In genomic region chr19:40719414-40719894, GRCh38 we compare ENCODE assay signal across 9 cellular contexts. TPM values are rescaled to one million over a fixed set of nuclear protein-coding genes. Genes with fewer than 3 reads are reported as not detected.
A peak's percentile ranks its signal among the peaks of the same experiment; 100 is the strongest.
DNase-seq lines count a peak whose midpoint lies in the region; ATAC-seq, FAIRE-seq and TF ChIP-seq lines count a peak whose summit lies in the region.
"Had no signal": no experiment of that assay in that cellular context is flagged by ENCODE, and none has a peak within 500 bp of the region (broad histone marks: within the 10 kb centered on the region; RNA-seq: fewer than 3 reads in every experiment).

No MANE protein-coding gene starts in this region.

- ATAC-seq in activated CD4-positive, alpha-beta T cell treated with anti-CD3 and anti-CD28 coated beads for 36 hours: no peak
- ATAC-seq in lower lobe of right lung (no peak), GM18502 (IDR thresholded peaks at IDR 0.05; ENCODE audit: poor library complexity, unreplicated experiment) (no peak)

- peak overlapping the region; percentile 93 for H3K4me3 Mint-ChIP-seq in activated CD4-positive, alpha-beta T cell treated with anti-CD3 and anti-CD28 coated beads for 36 hours

- H3K36me3 ChIP-seq in ascending aorta (peaks cover 7 to 13% of the 10 kb centered on the region in 2 donors), lower lobe of right lung (peaks cover 14% of the 10 kb centered on the region), thymus (ENCODE audit: control insufficient read depth, insufficient read depth) (peaks cover 4% of the 10 kb centered on the region)

- peak overlapping the region; percentile 72 to 100 for H3K4me3 ChIP-seq in ascending aorta
- peak overlapping the region; percentile 90 for H3K4me3 ChIP-seq in lower lobe of right lung
- peak overlapping the region; percentile 91 for H3K4me3 ChIP-seq in thymus (ENCODE audit: low read length)

- peak; percentile 17 for DNase-seq in activated CD4-positive, alpha-beta T cell treated with anti-CD3 and anti-CD28 coated beads for 36 hours
- DNase-seq in activated CD4-positive, alpha-beta T cell treated with anti-CD3 and anti-CD28 coated beads, Interleukin-2, amount 50 U/mL, for 48 hours: no peak
- no peak for DNase-seq in ascending aorta (ENCODE audit: low spot score in 2 of 2)
- peak; percentile 61 for DNase-seq in lower lobe of right lung
- no peak for DNase-seq in hepatic stellate cell (ENCODE audit: low spot score)
- no peak for DNase-seq in GM19239 (ENCODE audit: insufficient read length, low spot score)
- DNase-seq: COR-L47 had no signal

- H3K36me3 Mint-ChIP-seq in activated CD4-positive, alpha-beta T cell treated with anti-CD3 and anti-CD28 coated beads for 36 hours (ENCODE audit: low read depth): peaks cover 22% of the 10 kb centered on the region

- peaks cover 7 to 47% of the 10 kb centered on the region in 2 donors for H3K4me1 ChIP-seq in ascending aorta
- peaks cover 70% of the 10 kb centered on the region for H3K4me1 ChIP-seq in lower lobe of right lung
- H3K4me1 ChIP-seq in thymus (ENCODE audit: control insufficient read depth, insufficient read depth, low read length): peaks cover 39% of the 10 kb centered on the region

- H3K9me3 ChIP-seq in ascending aorta (no peaks in the 10 kb centered on the region), lower lobe of right lung (no peaks in the 10 kb centered on the region), thymus (ENCODE audit: control insufficient read depth) (no peaks in the 10 kb centered on the region)

- H3K27me3 ChIP-seq in ascending aorta: no peaks in the 10 kb centered on the region
- no peaks in the 10 kb centered on the region for H3K27me3 ChIP-seq in lower lobe of right lung (ENCODE audit: low read depth)
- H3K27me3 ChIP-seq in thymus (ENCODE audit: control insufficient read depth, insufficient read depth): no peaks in the 10 kb centered on the region

- POLR2A ChIA-PET in activated CD4-positive, alpha-beta T cell treated with anti-CD3 and anti-CD28 coated beads for 36 hours (lab: Charles Lee): no interaction called here

- H3K4me1 Mint-ChIP-seq in activated CD4-positive, alpha-beta T cell treated with anti-CD3 and anti-CD28 coated beads for 36 hours: peaks cover 62% of the 10 kb centered on the region

- intact Hi-C loops in activated CD4-positive, alpha-beta T cell treated with anti-CD3 and anti-CD28 coated beads for 36 hours (cut with DNase I, micrococcal nuclease): loop anchor here in 1 of 2 experiments (5.0 to 10.0 kb wide), 5 partner anchors 255 to 1327 kb away; partner anchors contain the start of genes BLVRB, MED29, PAF1 and SERTAD1
- intact Hi-C loops in ascending aorta (cut with DNase I) (loop anchor here (5.0 to 10.0 kb wide), 3 partner anchors 297 to 1315 kb away; partner anchors contain the start of genes HNRNPUL1 and ZFP36), lower lobe of right lung (cut with DNase I) (no loop called here)

- H3K27me3 Mint-ChIP-seq in activated CD4-positive, alpha-beta T cell treated with anti-CD3 and anti-CD28 coated beads for 36 hours: no peaks in the 10 kb centered on the region

- H3K27ac ChIP-seq in ascending aorta: peak overlapping the region; percentile 97 to 99
- peak overlapping the region; percentile 99 for H3K27ac ChIP-seq in lower lobe of right lung
- H3K27ac ChIP-seq in thymus (ENCODE audit: low read depth): peak overlapping the region; percentile 64

- no peaks in the 10 kb centered on the region for H3K9me3 Mint-ChIP-seq in activated CD4-positive, alpha-beta T cell treated with anti-CD3 and anti-CD28 coated beads for 36 hours (ENCODE audit: low read depth)

- CTCF ChIA-PET in activated CD4-positive, alpha-beta T cell treated with anti-CD3 and anti-CD28 coated beads for 36 hours (lab: Charles Lee): no interaction called here

- TF ChIP-seq CTCF in ascending aorta (IDR thresholded peaks at IDR 0.05) (no peak), lower lobe of right lung (IDR thresholded peaks at IDR 0.05) (no peak)

- FAIRE-seq in GM19239 (lab: Jason Lieb, UNC): no peak

- WGBS in thymus: 91% methylated on average over 7 of the region's 7 CpGs

- H3K27ac Mint-ChIP-seq in activated CD4-positive, alpha-beta T cell treated with anti-CD3 and anti-CD28 coated beads for 36 hours: no peak overlapping the region

RNA-seq across cellular contexts. Expression of gene ITPKC, which starts 2.5 kb away (rescaled TPM):
- total RNA-seq in activated CD4-positive, alpha-beta T cell treated with anti-CD3 and anti-CD28 coated beads for 36 hours: 1 to 10 TPM; 4.6 to 5.6 TPM
- 60.7 TPM for total RNA-seq in ascending aorta
- 34.9 TPM for total RNA-seq in lower lobe of right lung
- 35.5 TPM for polyA plus RNA-seq in thymus

RNA-seq across cellular contexts. Expression of gene COQ8B, which starts 2.8 kb away (rescaled TPM):
- total RNA-seq in activated CD4-positive, alpha-beta T cell treated with anti-CD3 and anti-CD28 coated beads for 36 hours: 10 to 100 TPM; 21.2 to 29.9 TPM
- total RNA-seq in ascending aorta (33.3 TPM), lower lobe of right lung (43.9 TPM)
- 40.1 TPM for polyA plus RNA-seq in thymus

RNA-seq across cellular contexts. Expression of gene NUMBL, which starts 29.0 kb away (rescaled TPM):
- total RNA-seq in activated CD4-positive, alpha-beta T cell treated with anti-CD3 and anti-CD28 coated beads for 36 hours: 10 to 100 TPM; 11.6 to 18.0 TPM
- 360 TPM for total RNA-seq in ascending aorta
- total RNA-seq in lower lobe of right lung: 17.7 TPM
- polyA plus RNA-seq in thymus: 15.3 TPM

RNA-seq across cellular contexts. Expression of gene ACTMAP, which starts 30.8 kb away (rescaled TPM):
- total RNA-seq in activated CD4-positive, alpha-beta T cell treated with anti-CD3 and anti-CD28 coated beads for 36 hours: 10 to 100 TPM; 15.0 to 18.0 TPM
- total RNA-seq in ascending aorta: 8.3 TPM
- total RNA-seq in lower lobe of right lung: 17.6 TPM
- polyA plus RNA-seq in thymus: 7.4 TPM

RNA-seq across cellular contexts. Expression of gene SNRPA, which starts 31.5 kb away (rescaled TPM):
- total RNA-seq in activated CD4-positive, alpha-beta T cell treated with anti-CD3 and anti-CD28 coated beads for 36 hours: 100 to 1,000 TPM; 245 to 465 TPM
- 154 TPM for total RNA-seq in ascending aorta
- 44.8 TPM for total RNA-seq in lower lobe of right lung
- 58.4 TPM for polyA plus RNA-seq in thymus

Comparison
In these comparisons a context has a peak if more than half of its experiments do, and no peak if none do; other contexts are left out.
1. DNase-seq: peak in activated CD4-positive, alpha-beta T cell treated with anti-CD3 and anti-CD28 coated beads for 36 hours (single experiment) and lower lobe of right lung (single experiment); none in activated CD4-positive, alpha-beta T cell treated with anti-CD3 and anti-CD28 coated beads, Interleukin-2, amount 50 U/mL, for 48 hours (0 of 2), ascending aorta (0 of 2), hepatic stellate cell (single experiment) and GM19239 (single experiment).
2. RNA of gene NUMBL, which starts 29.0 kb away (total RNA-seq): 360 TPM in ascending aorta (single experiment); 11.6 to 18.0 TPM in activated CD4-positive, alpha-beta T cell treated with anti-CD3 and anti-CD28 coated beads for 36 hours and 17.7 TPM in lower lobe of right lung (single experiment); every median in the first group is over 10 times any median in the second.
3. Peak in every context shown above with its lines, with median percentiles within 50 percentile points of each other: H3K27ac ChIP-seq and H3K4me3 ChIP-seq.